In the genomic region with DNA sequence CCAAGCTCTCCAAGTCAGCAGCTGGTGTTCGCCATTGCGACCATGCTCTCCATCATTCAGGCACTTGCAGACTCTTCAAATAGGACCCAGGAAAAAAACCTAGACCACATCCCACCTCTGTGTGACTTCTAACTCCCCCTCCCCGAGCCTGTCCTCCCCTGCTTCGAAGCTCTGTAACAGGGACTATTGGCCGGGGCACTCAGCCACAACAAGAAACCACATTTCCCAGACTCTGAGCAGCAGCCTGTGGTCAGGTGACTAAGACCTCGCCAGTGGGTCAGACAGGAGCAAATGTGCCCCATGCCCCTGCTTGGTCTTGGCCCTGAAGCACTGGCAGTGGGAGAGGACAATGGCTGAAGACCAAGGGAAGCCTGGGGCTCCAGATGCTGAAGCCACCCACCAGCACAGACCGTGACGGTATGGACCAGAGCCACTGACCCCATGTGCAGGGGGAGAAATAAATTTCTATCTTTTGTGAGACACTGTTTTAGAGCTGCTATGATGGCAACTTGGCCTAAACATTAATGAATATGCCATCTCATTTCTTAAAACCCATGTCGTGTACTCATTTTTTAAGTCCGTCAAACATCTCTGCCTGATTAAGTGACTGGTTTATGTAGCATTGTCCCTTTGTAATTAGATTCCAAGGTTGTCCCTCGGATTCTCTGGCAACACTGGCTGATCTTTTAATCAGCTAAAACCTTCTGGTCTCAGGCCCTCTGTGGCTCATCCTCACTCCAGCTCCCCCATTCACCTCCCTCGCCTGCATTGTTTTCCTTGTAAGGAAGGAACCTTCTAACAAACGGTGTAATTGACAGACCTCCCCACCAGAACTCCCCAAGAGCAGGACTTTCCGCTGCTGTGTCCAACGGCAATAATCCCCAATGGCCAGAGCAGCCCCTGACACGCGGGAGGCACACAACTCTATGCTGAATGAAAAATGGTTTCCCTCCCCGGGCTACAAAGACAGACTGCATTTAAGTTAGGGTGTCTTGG, we compare ENCODE assay signal across 8 cellular contexts.
DNase-seq lines count a peak whose midpoint lies in the region; ATAC-seq, FAIRE-seq and TF ChIP-seq lines count a peak whose summit lies in the region.

No MANE protein-coding gene starts in this region.

- WGBS in pancreas, 2 donors: 89 to 91% methylated on average over 18 of the region's 18 CpGs

- intact Hi-C loops in activated T-helper 1 cell treated with anti-CD3 and anti-CD28 coated beads, Interleukin-12 subunit alpha, Interleukin-12 subunit beta, Interleukin-2, Interleukin-4 antibody, amounts not matched to agents 30 ng/mL and 10 ng/mL and 1 ng/mL, durations not matched to agents 14 hours and 24 hours and 36 hours (cut with micrococcal nuclease): loop anchor here (5.0 to 10.0 kb wide), 2 partner anchors 504 to 549 kb away; no protein-coding TSS in a partner anchor
- intact Hi-C loops in pancreas (cut with DNase I): loop anchor here in 1 of 3 donors (10.0 kb wide), 1 partner anchor 96 kb away; a partner anchor contains a TSS

- H3K4me1 ChIP-seq in pancreas: peaks cover 27 to 48% (median 45%) of the 10 kb centered on the region in 3 donors

- H3K9me3 Mint-ChIP-seq in activated T-helper 1 cell treated with anti-CD3 and anti-CD28 coated beads, Interleukin-12 subunit alpha, Interleukin-12 subunit beta, Interleukin-2, Interleukin-4 antibody, amounts not matched to agents 30 ng/mL and 10 ng/mL and 1 ng/mL, durations not matched to agents 14 hours and 24 hours and 36 hours: no peaks in the 10 kb centered on the region
- no peaks in the 10 kb centered on the region for H3K9me3 Mint-ChIP-seq in nephron progenitor cell

- no peak overlapping the region for H3K4me3 ChIP-seq in pancreas

- no peak overlapping the region for H3K27ac ChIP-seq in pancreas

- H3K27ac Mint-ChIP-seq in activated T-helper 1 cell treated with anti-CD3 and anti-CD28 coated beads, Interleukin-12 subunit alpha, Interleukin-12 subunit beta, Interleukin-2, Interleukin-4 antibody, amounts not matched to agents 30 ng/mL and 10 ng/mL and 1 ng/mL, durations not matched to agents 14 hours and 24 hours and 36 hours: peak overlapping the region; percentile 61
- peak overlapping the region; percentile 97 for H3K27ac Mint-ChIP-seq in nephron progenitor cell

- H3K27me3 Mint-ChIP-seq in activated T-helper 1 cell treated with anti-CD3 and anti-CD28 coated beads, Interleukin-12 subunit alpha, Interleukin-12 subunit beta, Interleukin-2, Interleukin-4 antibody, amounts not matched to agents 30 ng/mL and 10 ng/mL and 1 ng/mL, durations not matched to agents 14 hours and 24 hours and 36 hours (ENCODE audit: insufficient read depth): no peaks in the 10 kb centered on the region
- H3K27me3 Mint-ChIP-seq in nephron progenitor cell (ENCODE audit: low read depth, poor library complexity): no peaks in the 10 kb centered on the region

- FAIRE-seq in pancreas (lab: Jason Lieb, UNC): no peak

- no peaks in the 10 kb centered on the region for H3K9me3 ChIP-seq in pancreas

- peaks cover 35% of the 10 kb centered on the region for H3K36me3 Mint-ChIP-seq in activated T-helper 1 cell treated with anti-CD3 and anti-CD28 coated beads, Interleukin-12 subunit alpha, Interleukin-12 subunit beta, Interleukin-2, Interleukin-4 antibody, amounts not matched to agents 30 ng/mL and 10 ng/mL and 1 ng/mL, durations not matched to agents 14 hours and 24 hours and 36 hours (ENCODE audit: low read depth)
- peaks cover 10% of the 10 kb centered on the region for H3K36me3 Mint-ChIP-seq in nephron progenitor cell (ENCODE audit: low read depth)

- peak overlapping the region; percentile 23 for H3K4me3 Mint-ChIP-seq in activated T-helper 1 cell treated with anti-CD3 and anti-CD28 coated beads, Interleukin-12 subunit alpha, Interleukin-12 subunit beta, Interleukin-2, Interleukin-4 antibody, amounts not matched to agents 30 ng/mL and 10 ng/mL and 1 ng/mL, durations not matched to agents 14 hours and 24 hours and 36 hours
- H3K4me3 Mint-ChIP-seq in nephron progenitor cell: peak overlapping the region; percentile 69

- no peaks in the 10 kb centered on the region for H3K27me3 ChIP-seq in pancreas

- H3K4me1 Mint-ChIP-seq in activated T-helper 1 cell treated with anti-CD3 and anti-CD28 coated beads, Interleukin-12 subunit alpha, Interleukin-12 subunit beta, Interleukin-2, Interleukin-4 antibody, amounts not matched to agents 30 ng/mL and 10 ng/mL and 1 ng/mL, durations not matched to agents 14 hours and 24 hours and 36 hours (ENCODE audit: low read depth): peaks cover 62% of the 10 kb centered on the region
- H3K4me1 Mint-ChIP-seq in nephron progenitor cell: peaks cover 97% of the 10 kb centered on the region

- DNase-seq in AG20443 (ENCODE audit: low spot score) (peak; percentile 52), nephron progenitor cell (peak; percentile 39), pancreas (no peak), NCI-H774 (lab: John Stamatoyannopoulos, UW) (no peak), NCI-H1105 treated with DMSO at 0.1 percent for 48 hours (lab: John Stamatoyannopoulos, UW) (no peak)
- no peak for DNase-seq in activated T-helper 1 cell treated with anti-CD3 and anti-CD28 coated beads, Interleukin-12 subunit alpha, Interleukin-12 subunit beta, Interleukin-2, Interleukin-4 antibody, amounts not matched to agents 30 ng/mL and 10 ng/mL and 1 ng/mL, durations not matched to agents 14 hours and 24 hours and 36 hours (ENCODE audit: low spot score)

- no peaks in the 10 kb centered on the region for H3K36me3 ChIP-seq in pancreas

- ATAC-seq in GM19023 (IDR thresholded peaks at IDR 0.05; ENCODE audit: unreplicated experiment): peak; percentile 38
- ATAC-seq in HG03354 (IDR thresholded peaks at IDR 0.05; ENCODE audit: poor library complexity, severe bottlenecking, unreplicated experiment): peak; percentile 46
- no peak for ATAC-seq in pancreas

- TF ChIP-seq CTCF in nephron progenitor cell (IDR thresholded peaks at IDR 0.05) (no peak), pancreas (IDR thresholded peaks at IDR 0.05) (no peak)

Comparison
In these comparisons a context has a peak if more than half of its experiments do, and no peak if none do; other contexts are left out.
1. DNase-seq: peak in AG20443 (single experiment) and nephron progenitor cell (single experiment); none in activated T-helper 1 cell treated with anti-CD3 and anti-CD28 coated beads, Interleukin-12 subunit alpha, Interleukin-12 subunit beta, Interleukin-2, Interleukin-4 antibody, amounts not matched to agents 30 ng/mL and 10 ng/mL and 1 ng/mL, durations not matched to agents 14 hours and 24 hours and 36 hours (single experiment), pancreas (0 of 6), NCI-H774 (single experiment) and NCI-H1105 treated with DMSO at 0.1 percent for 48 hours (single experiment).
2. ATAC-seq: peak in GM19023 (single experiment) and HG03354 (single experiment); none in pancreas (0 of 4).